ENCODE assay signal across 31 cellular contexts in the genomic region with DNA sequence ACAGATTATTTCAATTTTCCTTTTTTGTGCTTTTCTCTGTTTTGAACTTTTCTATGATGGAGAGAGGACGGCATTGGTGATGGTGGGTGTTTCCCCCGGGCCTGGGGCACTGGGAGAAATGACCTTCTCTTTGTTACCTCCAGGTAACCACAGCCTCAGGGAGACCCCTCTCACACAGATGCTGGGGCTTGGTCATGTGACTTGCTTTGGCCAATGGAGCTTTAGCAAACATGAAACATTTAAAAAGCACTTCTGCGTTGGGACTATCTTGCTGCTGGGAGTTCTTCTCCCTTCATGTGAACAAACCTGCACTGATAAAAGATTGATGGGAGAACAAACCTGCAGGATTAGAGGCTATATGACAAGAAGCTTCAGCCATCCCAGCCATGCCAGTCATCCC.
"Had no signal": no experiment of that assay in that cellular context is flagged by ENCODE, and none has a peak within 500 bp of the region (broad histone marks: within the 10 kb centered on the region; RNA-seq: fewer than 3 reads in every experiment).

No MANE protein-coding gene starts in this region.

- H3K36me3 Mint-ChIP-seq: activated naive CD4-positive, alpha-beta T cell treated with anti-CD3 and anti-CD28 coated beads, Interleukin-2, amount 10 ng/mL, durations not matched to agents 7 days and 5 days; activated naive CD4-positive, alpha-beta T cell treated with anti-CD3 and anti-CD28 coated beads, Interleukin-2, amount 50 U/mL, for 72 hours; activated naive CD8-positive, alpha-beta T cell treated with anti-CD3 and anti-CD28 coated beads, Interleukin-2, amount 10 ng/mL, durations not matched to agents 7 days and 5 days; brain had no signal

- H3K9me3 ChIP-seq: ascending aorta, breast epithelium, gastrocnemius medialis, heart right ventricle had no signal

- H3K4me3 Mint-ChIP-seq: activated CD4-positive, alpha-beta memory T cell treated with anti-CD3 and anti-CD28 coated beads, Interleukin-2, amount 10 ng/mL, durations not matched to agents 7 days and 5 days; activated CD4-positive, alpha-beta T cell treated with anti-CD3 and anti-CD28 coated beads, Interleukin-2, amount 10 ng/mL, durations not matched to agents 7 days and 5 days; activated naive CD4-positive, alpha-beta T cell treated with anti-CD3 and anti-CD28 coated beads, Interleukin-2, amount 10 ng/mL, durations not matched to agents 7 days and 5 days; activated naive CD8-positive, alpha-beta T cell treated with anti-CD3 and anti-CD28 coated beads, Interleukin-2, amount 10 ng/mL, durations not matched to agents 7 days and 5 days; activated T-cell treated with anti-CD3 and anti-CD28 coated beads, Interleukin-2, amount 50 U/mL, for 24 hours; activated T-cell treated with anti-CD3 and anti-CD28 coated beads, Interleukin-2, amount 50 U/mL, for 72 hours; brain; dendritic cell treated with granulocyte-macrophage colony-stimulating factor and Interleukin-4, amounts not matched to agents 40 ng/mL and 50 ng/mL, for 4 days; endodermal cell had no signal

- DNase-seq: activated CD4-positive, alpha-beta memory T cell treated with anti-CD3 and anti-CD28 coated beads, Interleukin-2, amount 10 ng/mL, durations not matched to agents 7 days and 5 days; activated CD4-positive, alpha-beta T cell treated with anti-CD3 and anti-CD28 coated beads for 1 hour; activated CD4-positive, alpha-beta T cell treated with anti-CD3 and anti-CD28 coated beads for 4 hours; activated CD4-positive, alpha-beta T cell treated with anti-CD3 and anti-CD28 coated beads, Interleukin-2, amount 10 ng/mL, durations not matched to agents 7 days and 5 days; activated CD4-positive, alpha-beta T cell treated with anti-CD3 and anti-CD28 coated beads, Interleukin-2, amount 50 U/mL, for 4 hours; activated CD8-positive, alpha-beta memory T cell treated with anti-CD3 and anti-CD28 coated beads, Interleukin-2, amount 50 U/mL, for 48 hours; activated gamma-delta T cell; activated naive CD4-positive, alpha-beta T cell; activated naive CD4-positive, alpha-beta T cell treated with anti-CD3 and anti-CD28 coated beads, Interleukin-2, amount 10 ng/mL, durations not matched to agents 7 days and 5 days; activated naive CD8-positive, alpha-beta T cell treated with anti-CD3 and anti-CD28 coated beads, Interleukin-2, amount 10 ng/mL, durations not matched to agents 7 days and 5 days; activated T-cell treated with anti-CD3 and anti-CD28 coated beads for 4 hours; activated T-cell treated with anti-CD3 and anti-CD28 coated beads, Interleukin-2, amount 50 U/mL, for 24 hours; activated T-cell treated with anti-CD3 and anti-CD28 coated beads, Interleukin-2, amount 50 U/mL, for 72 hours; central memory CD4-positive, alpha-beta T cell; cerebellar nuclear complex; dorsolateral prefrontal cortex; effector memory CD4-positive, alpha-beta T cell; endodermal cell; foreskin keratinocyte; gastrocnemius medialis; heart right ventricle; T-helper 2 cell had no signal

- H3K9me3 Mint-ChIP-seq: activated CD4-positive, alpha-beta memory T cell treated with anti-CD3 and anti-CD28 coated beads, Interleukin-2, amount 10 ng/mL, durations not matched to agents 7 days and 5 days; activated CD4-positive, alpha-beta T cell treated with anti-CD3 and anti-CD28 coated beads, Interleukin-2, amount 10 ng/mL, durations not matched to agents 7 days and 5 days; activated naive CD4-positive, alpha-beta T cell treated with anti-CD3 and anti-CD28 coated beads, Interleukin-2, amount 10 ng/mL, durations not matched to agents 7 days and 5 days; activated naive CD8-positive, alpha-beta T cell treated with anti-CD3 and anti-CD28 coated beads, Interleukin-2, amount 10 ng/mL, durations not matched to agents 7 days and 5 days; activated T-cell treated with anti-CD3 and anti-CD28 coated beads, Interleukin-2, amount 50 U/mL, for 24 hours; activated T-cell treated with anti-CD3 and anti-CD28 coated beads, Interleukin-2, amount 50 U/mL, for 72 hours; brain; dendritic cell treated with granulocyte-macrophage colony-stimulating factor and Interleukin-4, amounts not matched to agents 40 ng/mL and 50 ng/mL, for 4 days; endodermal cell had no signal

- H3K4me1 ChIP-seq: breast epithelium, gastrocnemius medialis had no signal

- H3K27me3 Mint-ChIP-seq: activated CD4-positive, alpha-beta memory T cell treated with anti-CD3 and anti-CD28 coated beads, Interleukin-2, amount 10 ng/mL, durations not matched to agents 7 days and 5 days; activated CD4-positive, alpha-beta T cell treated with anti-CD3 and anti-CD28 coated beads, Interleukin-2, amount 10 ng/mL, durations not matched to agents 7 days and 5 days; activated naive CD4-positive, alpha-beta T cell treated with anti-CD3 and anti-CD28 coated beads, Interleukin-2, amount 10 ng/mL, durations not matched to agents 7 days and 5 days; dendritic cell treated with granulocyte-macrophage colony-stimulating factor and Interleukin-4, amounts not matched to agents 40 ng/mL and 50 ng/mL, for 4 days had no signal

- H3K27me3 ChIP-seq: ascending aorta, breast epithelium, cardiac muscle cell, dorsolateral prefrontal cortex, foreskin keratinocyte, gastrocnemius medialis, heart right ventricle, hepatocyte had no signal

- H3K4me1 Mint-ChIP-seq: activated CD4-positive, alpha-beta memory T cell treated with anti-CD3 and anti-CD28 coated beads, Interleukin-2, amount 10 ng/mL, durations not matched to agents 7 days and 5 days; activated CD4-positive, alpha-beta T cell treated with anti-CD3 and anti-CD28 coated beads, Interleukin-2, amount 10 ng/mL, durations not matched to agents 7 days and 5 days; activated naive CD4-positive, alpha-beta T cell treated with anti-CD3 and anti-CD28 coated beads, Interleukin-2, amount 10 ng/mL, durations not matched to agents 7 days and 5 days; activated naive CD8-positive, alpha-beta T cell treated with anti-CD3 and anti-CD28 coated beads, Interleukin-2, amount 10 ng/mL, durations not matched to agents 7 days and 5 days; brain had no signal

- H3K36me3 ChIP-seq: ascending aorta, breast epithelium, cardiac muscle cell, gastrocnemius medialis, heart right ventricle had no signal

- H3K27ac Mint-ChIP-seq: activated CD4-positive, alpha-beta memory T cell treated with anti-CD3 and anti-CD28 coated beads, Interleukin-2, amount 10 ng/mL, durations not matched to agents 7 days and 5 days; activated CD4-positive, alpha-beta T cell treated with anti-CD3 and anti-CD28 coated beads, Interleukin-2, amount 10 ng/mL, durations not matched to agents 7 days and 5 days; activated naive CD4-positive, alpha-beta T cell treated with anti-CD3 and anti-CD28 coated beads, Interleukin-2, amount 10 ng/mL, durations not matched to agents 7 days and 5 days; activated naive CD4-positive, alpha-beta T cell treated with anti-CD3 and anti-CD28 coated beads, Interleukin-2, amount 50 U/mL, for 72 hours; activated naive CD8-positive, alpha-beta T cell treated with anti-CD3 and anti-CD28 coated beads, Interleukin-2, amount 10 ng/mL, durations not matched to agents 7 days and 5 days; activated T-cell treated with anti-CD3 and anti-CD28 coated beads, Interleukin-2, amount 50 U/mL, for 24 hours; activated T-cell treated with anti-CD3 and anti-CD28 coated beads, Interleukin-2, amount 50 U/mL, for 72 hours; brain; dendritic cell treated with granulocyte-macrophage colony-stimulating factor and Interleukin-4, amounts not matched to agents 40 ng/mL and 50 ng/mL, for 4 days; endodermal cell had no signal

- ATAC-seq: activated naive CD4-positive, alpha-beta T cell treated with anti-CD3 and anti-CD28 coated beads, Interleukin-2, amount 50 U/mL, for 72 hours; activated T-cell treated with anti-CD3 and anti-CD28 coated beads, Interleukin-2, amount 50 U/mL, for 72 hours; esophagus mucosa; foreskin keratinocyte; gastrocnemius medialis; heart right ventricle had no signal

- H3K27ac ChIP-seq: ascending aorta, breast epithelium, cardiac muscle cell, dorsolateral prefrontal cortex, foreskin keratinocyte, gastrocnemius medialis had no signal

- H3K4me3 ChIP-seq: ascending aorta, breast epithelium, cardiac muscle cell, coronary artery, dorsolateral prefrontal cortex, gastrocnemius medialis, heart right ventricle, hepatocyte had no signal
